ENCODE assay signal across 8 cellular contexts in genomic region chr10:61987537-61987936, GRCh38.
DNase-seq lines count a peak whose midpoint lies in the region; ATAC-seq and TF ChIP-seq lines count a peak whose summit lies in the region.

No MANE protein-coding gene starts in this region.

- no peak for TF ChIP-seq POLR2A in IMR-90 (IDR thresholded peaks at IDR 0.05; ENCODE audit: low read depth, low read length)

- CTCF ChIA-PET in IMR-90 (lab: Yijun Ruan, JAX), result no interaction called here

- no peak overlapping the region for H2AFZ ChIP-seq in IMR-90 (replicated peaks; ENCODE audit: low read length, poor library complexity)

- H2BK15ac ChIP-seq in IMR-90 (ENCODE audit: low read depth, low read length), result no peak overlapping the region

- H4K5ac ChIP-seq in IMR-90 (ENCODE audit: low read depth, low read length), result no peak overlapping the region

- H3K4me1 Mint-ChIP-seq in glutamatergic neuron (ENCODE audit: low read depth, unreplicated experiment), result no peaks in the 10 kb centered on the region

- no peaks in the 10 kb centered on the region for H3K27me3 Mint-ChIP-seq in glutamatergic neuron (ENCODE audit: unreplicated experiment)

- in situ Hi-C loops in IMR-90 (cut with MboI; ENCODE audit: low sequenced_read_pairs), result no loop called here

- H3K36me3 Mint-ChIP-seq in glutamatergic neuron (ENCODE audit: unreplicated experiment), result no peaks in the 10 kb centered on the region

- DNase-seq in GM12865 (ENCODE audit: low read depth) (peak; percentile 66), IMR-90 (no peak), NCI-H774 (lab: John Stamatoyannopoulos, UW) (no peak), GM20000 (ENCODE audit: low spot score) (no peak), NCI-H526 (lab: John Stamatoyannopoulos, UW) (no peak), glutamatergic neuron (no peak)

- H3K23ac ChIP-seq in IMR-90 (ENCODE audit: low read depth, low read length), result no peak overlapping the region

- no peak for TF ChIP-seq CTCF in GM12865 (IDR thresholded peaks at IDR 0.05; ENCODE audit: insufficient read depth, low read depth, low read length, missing control alignments)
- TF ChIP-seq CTCF in IMR-90 (conservative IDR thresholded peaks at IDR 0.05; ENCODE audit: low read depth, low read length), result no peak
- no peak for TF ChIP-seq CTCF in GM20000 (IDR thresholded peaks at IDR 0.05; ENCODE audit: extremely low read depth, missing control alignments)
- TF ChIP-seq CTCF in glutamatergic neuron (IDR thresholded peaks at IDR 0.05; ENCODE audit: partially characterized antibody, unreplicated experiment), result no peak

- H3K27ac ChIP-seq in IMR-90 (ENCODE audit: insufficient read depth, low read length), result no peak overlapping the region; the same call in 1 of the 2 replicates
- H3K27ac ChIP-seq in muscle layer of duodenum (ENCODE audit: low read length), result peak overlapping the region; percentile 70

- peak overlapping the region; percentile 13 for H2BK5ac ChIP-seq in IMR-90 (ENCODE audit: low read depth, low read length, poor library complexity, severe bottlenecking)

- POLR2A ChIA-PET in IMR-90 (lab: Charles Lee; ENCODE audit: unreplicated experiment), result no interaction called here

- H3K36me3 ChIP-seq in IMR-90 (ENCODE audit: control insufficient read depth, insufficient read depth, low read length), result peaks cover 10% of the 10 kb centered on the region
- peaks cover 0 to 7% of the 10 kb centered on the region in 2 donors for H3K36me3 ChIP-seq in muscle layer of duodenum (ENCODE audit: control insufficient read depth in 1 of 2, insufficient read depth in 2 of 2, low read length in 2 of 2)

- H3K56ac ChIP-seq in IMR-90 (ENCODE audit: extremely low read depth, insufficient read depth, low read length), result no peak overlapping the region

- peaks cover 34% of the 10 kb centered on the region; the same call in 1 of the 2 replicates for H4K20me1 ChIP-seq in IMR-90 (ENCODE audit: insufficient read depth, low read length)

- H3K9me3 ChIP-seq in IMR-90 (ENCODE audit: control insufficient read depth, insufficient read depth, low read length) (no peaks in the 10 kb centered on the region), muscle layer of duodenum (ENCODE audit: control insufficient read depth in 1 of 2, low read length in 2 of 2) (no peaks in the 10 kb centered on the region)

- no peak overlapping the region for H2AK9ac ChIP-seq in IMR-90 (replicated peaks; ENCODE audit: low read depth, low read length, poor library complexity)

- BruUV-seq in IMR-90 (replicated peaks; lab: Mats Ljungman, UMichigan), result no TSS peak

- H3K9me1 ChIP-seq in IMR-90 (ENCODE audit: insufficient read depth, low read length), result peaks cover 28% of the 10 kb centered on the region

- no peak for TF ChIP-seq RAD21 in IMR-90 (IDR thresholded peaks at IDR 0.05; ENCODE audit: low read length)

- dilution Hi-C loops in IMR-90 (cut with HindIII; ENCODE audit: low sequenced_read_pairs, unreplicated experiment), result no loop called here

- H4K91ac ChIP-seq in IMR-90 (ENCODE audit: insufficient read depth, low read depth, low read length), result no peak overlapping the region

- H3K27ac Mint-ChIP-seq in glutamatergic neuron (ENCODE audit: unreplicated experiment), result no peak overlapping the region

- peaks cover 9% of the 10 kb centered on the region for H3K4me1 ChIP-seq in IMR-90 (ENCODE audit: control insufficient read depth, insufficient read depth, low read length)
- H3K4me1 ChIP-seq in muscle layer of duodenum (ENCODE audit: control insufficient read depth in 1 of 2, insufficient read depth in 2 of 2, low read length in 2 of 2), result peaks cover 5 to 18% of the 10 kb centered on the region in 2 donors

- H3K27me3 ChIP-seq in IMR-90 (ENCODE audit: control insufficient read depth, insufficient read depth, low read length) (no peaks in the 10 kb centered on the region), muscle layer of duodenum (ENCODE audit: low read depth, low read length) (no peaks in the 10 kb centered on the region)

- no peak overlapping the region for H3K4ac ChIP-seq in IMR-90 (ENCODE audit: low read depth, low read length)

- no peak overlapping the region for H3K14ac ChIP-seq in IMR-90 (replicated peaks; ENCODE audit: low read depth, low read length)

- H3K4me3 ChIP-seq in GM12865 (ENCODE audit: low read depth, low read length), result peak overlapping the region; percentile 30
- no peak overlapping the region for H3K4me3 ChIP-seq in IMR-90 (ENCODE audit: insufficient read depth, low read depth, low read length)
- peak overlapping the region in 1 of 2 donors; percentile 19 for H3K4me3 ChIP-seq in muscle layer of duodenum (ENCODE audit: low read depth in 1 of 2, low read length in 2 of 2)

- no peak overlapping the region for H4K8ac ChIP-seq in IMR-90 (ENCODE audit: low read depth in 2 of 2, low read length in 2 of 2)

- H3K9ac ChIP-seq in IMR-90 (ENCODE audit: low read depth, low read length), result no peak overlapping the region

- 100% methylated on average over 1 of the region's 3 CpGs; no CpG with 5 or more reads in 1 of the 2 experiments for WGBS in IMR-90 (ENCODE audit: extremely low coverage in 2 of 2, insufficient read length in 1 of 2), 2 experiments

- no peak overlapping the region for H2BK120ac ChIP-seq in IMR-90 (ENCODE audit: low read depth, low read length)

- H3K4me2 ChIP-seq in IMR-90 (ENCODE audit: low read depth, low read length), result peak overlapping the region; percentile 74; the same call in 1 of the 2 replicates

- peaks cover 57 to 85% of the 10 kb centered on the region in 2 experiments for H3K79me1 ChIP-seq in IMR-90 (ENCODE audit: low read depth in 1 of 2, low read length in 2 of 2)

- H3K18ac ChIP-seq in IMR-90 (ENCODE audit: low read depth, low read length), result no peak overlapping the region

- no peak overlapping the region for H3K4me3 Mint-ChIP-seq in glutamatergic neuron (ENCODE audit: unreplicated experiment)

- intact Hi-C loops in IMR-90 (cut with micrococcal nuclease), result no loop called here

- no peak overlapping the region for H2BK20ac ChIP-seq in IMR-90 (ENCODE audit: low read depth, low read length)

- ATAC-seq in GM21529 (IDR thresholded peaks at IDR 0.05; ENCODE audit: unreplicated experiment) (peak; percentile 31), IMR-90 (ENCODE audit: low read depth) (no peak)

- no peaks in the 10 kb centered on the region for H3K9me3 Mint-ChIP-seq in glutamatergic neuron (ENCODE audit: unreplicated experiment)

- no peak overlapping the region for H2AK5ac ChIP-seq in IMR-90 (ENCODE audit: low read depth, low read length)

TF ChIP-seq in IMR-90, 13 proteins besides CTCF, POLR2A, EP300 and RAD21:
- TF ChIP-seq RFX5 (IDR thresholded peaks at IDR 0.05; ENCODE audit: low read depth, low read length) (no peak), MAFK (IDR thresholded peaks at IDR 0.05; ENCODE audit: low read depth, low read length) (no peak), SMC3 (IDR thresholded peaks at IDR 0.05; ENCODE audit: low read depth, low read length) (no peak), NFE2L2 (IDR thresholded peaks at IDR 0.05; ENCODE audit: low read depth, low read length) (no peak), CHD1 (IDR thresholded peaks at IDR 0.05; ENCODE audit: low read depth, low read length) (no peak), FOS (IDR thresholded peaks at IDR 0.05; ENCODE audit: low read depth, low read length) (no peak), MAZ (IDR thresholded peaks at IDR 0.05; ENCODE audit: borderline replicate concordance, low read depth, low read length) (no peak), CEBPB (IDR thresholded peaks at IDR 0.05; ENCODE audit: low read depth, low read length) (no peak), RCOR1 (IDR thresholded peaks at IDR 0.05; ENCODE audit: insufficient replicate concordance, low read length) (no peak), MXI1 (IDR thresholded peaks at IDR 0.05; ENCODE audit: borderline replicate concordance, low read depth, low read length) (no peak)
- TF ChIP-seq, protein P1, sequence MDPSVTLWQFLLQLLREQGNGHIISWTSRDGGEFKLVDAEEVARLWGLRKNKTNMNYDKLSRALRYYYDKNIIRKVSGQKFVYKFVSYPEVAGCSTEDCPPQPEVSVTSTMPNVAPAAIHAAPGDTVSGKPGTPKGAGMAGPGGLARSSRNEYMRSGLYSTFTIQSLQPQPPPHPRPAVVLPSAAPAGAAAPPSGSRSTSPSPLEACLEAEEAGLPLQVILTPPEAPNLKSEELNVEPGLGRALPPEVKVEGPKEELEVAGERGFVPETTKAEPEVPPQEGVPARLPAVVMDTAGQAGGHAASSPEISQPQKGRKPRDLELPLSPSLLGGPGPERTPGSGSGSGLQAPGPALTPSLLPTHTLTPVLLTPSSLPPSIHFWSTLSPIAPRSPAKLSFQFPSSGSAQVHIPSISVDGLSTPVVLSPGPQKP (IDR thresholded peaks at IDR 0.05; ENCODE audit: borderline replicate concordance, low read depth, low read length), result no peak
- TF ChIP-seq, protein P2, sequence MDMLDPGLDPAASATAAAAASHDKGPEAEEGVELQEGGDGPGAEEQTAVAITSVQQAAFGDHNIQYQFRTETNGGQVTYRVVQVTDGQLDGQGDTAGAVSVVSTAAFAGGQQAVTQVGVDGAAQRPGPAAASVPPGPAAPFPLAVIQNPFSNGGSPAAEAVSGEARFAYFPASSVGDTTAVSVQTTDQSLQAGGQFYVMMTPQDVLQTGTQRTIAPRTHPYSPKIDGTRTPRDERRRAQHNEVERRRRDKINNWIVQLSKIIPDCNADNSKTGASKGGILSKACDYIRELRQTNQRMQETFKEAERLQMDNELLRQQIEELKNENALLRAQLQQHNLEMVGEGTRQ (IDR thresholded peaks at IDR 0.05; ENCODE audit: low read depth, low read length), result no peak
